19 cellular contexts compared by ENCODE assay signal in the genomic region with DNA sequence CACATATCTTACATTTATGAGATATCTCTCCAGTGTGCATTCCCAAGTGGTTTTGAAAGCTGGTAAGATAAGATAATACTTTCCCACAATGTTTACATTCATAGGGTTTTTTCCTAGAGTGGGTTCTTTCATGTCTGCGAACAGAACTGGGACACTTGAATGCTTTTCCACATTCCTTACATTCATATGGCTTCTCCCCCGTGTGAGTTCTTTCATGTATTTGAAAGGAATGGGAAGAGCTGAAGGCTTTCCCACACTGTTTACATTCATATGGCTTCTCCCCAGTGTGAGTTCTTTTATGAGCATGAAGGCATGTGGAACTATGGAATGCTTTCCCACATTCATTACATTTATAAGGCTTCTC.
DNase-seq lines count a peak whose midpoint lies in the region; ATAC-seq, FAIRE-seq and TF ChIP-seq lines count a peak whose summit lies in the region.
"Had no signal": no experiment of that assay in that cellular context is flagged by ENCODE, and none has a peak within 500 bp of the region (broad histone marks: within the 10 kb centered on the region; RNA-seq: fewer than 3 reads in every experiment).

No MANE protein-coding gene starts in this region.

- H3K9me3 ChIP-seq in HEK293 (ENCODE audit: control insufficient read depth, insufficient read depth, low read depth, low read length) (no peaks in the 10 kb centered on the region), subcutaneous abdominal adipose tissue (ENCODE audit: control insufficient read depth in 5 of 5, low read length in 5 of 5) (peaks cover 38 to 74% (median 51%) of the 10 kb centered on the region in 5 donors)

- no peak for ATAC-seq in HG02981 (IDR thresholded peaks at IDR 0.05; ENCODE audit: unreplicated experiment)
- ATAC-seq: T-helper 17 cell had no signal

- H3K27ac ChIP-seq in HEK293 (ENCODE audit: extremely low read depth, low read depth, low read length), result no peak overlapping the region
- H3K27ac ChIP-seq in subcutaneous abdominal adipose tissue (ENCODE audit: low read depth, low read length), result no peak overlapping the region
- H3K27ac ChIP-seq: SJSA1 had no signal

- TF ChIP-seq CTCF in HEK293 (tag by site-specific recombination; IDR thresholded peaks at IDR 0.05) (no peak), D721Med (IDR thresholded peaks at IDR 0.05; ENCODE audit: insufficient read depth, missing control alignments) (no peak)

- no peak for TF ChIP-seq POLR2A in erythroblast (IDR thresholded peaks at IDR 0.05; ENCODE audit: low read length)

- CTCF ChIA-PET in HEK293 (lab: Yijun Ruan, JAX), result no interaction called here

- no peaks in the 10 kb centered on the region for H3K4me1 ChIP-seq in HEK293 (ENCODE audit: control insufficient read depth, insufficient read depth, low read length)
- peaks cover 0 to 4% (median 0%) of the 10 kb centered on the region in 5 donors for H3K4me1 ChIP-seq in subcutaneous abdominal adipose tissue (ENCODE audit: control insufficient read depth in 5 of 5, insufficient read depth in 5 of 5, low read length in 5 of 5)
- H3K4me1 ChIP-seq: SJSA1 had no signal

- no peak overlapping the region for H3K9ac ChIP-seq in subcutaneous abdominal adipose tissue (ENCODE audit: low read length in 5 of 5)

- peak; percentile 45 for DNase-seq in OCI-M1 (lab: John Stamatoyannopoulos, UW)
- DNase-seq in erythroblast (lab: John Stamatoyannopoulos, UW), result peak; percentile 24 to 32
- no peak for DNase-seq in NCI-H345 treated with DMSO at 0.1 percent for 48 hours (lab: John Stamatoyannopoulos, UW; ENCODE audit: unreplicated experiment)
- DNase-seq in D721Med (ENCODE audit: insufficient read length, low spot score), result no peak
- DNase-seq: GF-D8, MG63, NCI-H1048, NCI-H1436, NCI-H2029 treated with DMSO at 0.1 percent for 48 hours, NCI-H2171 treated with DMSO at 0.1 percent for 48 hours, NCI-H510A, NCI-H774, T-helper 17 cell had no signal

- POLR2A ChIA-PET in HEK293 (lab: Yijun Ruan, JAX), result no interaction called here

- H3K36me3 ChIP-seq in HEK293 (ENCODE audit: control insufficient read depth in 2 of 2, insufficient read depth in 1 of 2, low read length in 2 of 2) (peaks cover 0 to 38% of the 10 kb centered on the region in 2 experiments; a peak in 1 of 3 replicates), subcutaneous abdominal adipose tissue (ENCODE audit: control insufficient read depth in 5 of 5, insufficient read depth in 5 of 5, low read length in 5 of 5) (peaks cover 28 to 46% (median 43%) of the 10 kb centered on the region in 5 donors)

- H3K4me3 ChIP-seq in HEK293 (ENCODE audit: low read depth, low read length) (no peak overlapping the region), subcutaneous abdominal adipose tissue (ENCODE audit: low read depth in 1 of 5, low read length in 5 of 5) (peak overlapping the region; percentile 4 to 62 (median 50))
- H3K4me3 ChIP-seq: MG63, SJSA1 had no signal

- H3K27me3 ChIP-seq in subcutaneous abdominal adipose tissue (ENCODE audit: control insufficient read depth in 5 of 5, insufficient read depth in 4 of 5, low read length in 5 of 5), result no peaks in the 10 kb centered on the region
- H3K27me3 ChIP-seq: MG63, SJSA1 had no signal

- no peak for FAIRE-seq in D721Med (lab: Jason Lieb, UNC)
- FAIRE-seq: GM19239, H1 had no signal

TF ChIP-seq in HEK293, 187 proteins besides CTCF, POLR2A, EP300 and RAD21:
- TF ChIP-seq ZNF274 (IDR thresholded peaks at IDR 0.05; ENCODE audit: low read length), result no peak
- peak; percentile 89; the same call in 1 of the 2 replicates for TF ChIP-seq ZNF274 (tag by site-specific recombination; IDR thresholded peaks at IDR 0.05; ENCODE audit: borderline replicate concordance)
- TF ChIP-seq, protein P1, sequence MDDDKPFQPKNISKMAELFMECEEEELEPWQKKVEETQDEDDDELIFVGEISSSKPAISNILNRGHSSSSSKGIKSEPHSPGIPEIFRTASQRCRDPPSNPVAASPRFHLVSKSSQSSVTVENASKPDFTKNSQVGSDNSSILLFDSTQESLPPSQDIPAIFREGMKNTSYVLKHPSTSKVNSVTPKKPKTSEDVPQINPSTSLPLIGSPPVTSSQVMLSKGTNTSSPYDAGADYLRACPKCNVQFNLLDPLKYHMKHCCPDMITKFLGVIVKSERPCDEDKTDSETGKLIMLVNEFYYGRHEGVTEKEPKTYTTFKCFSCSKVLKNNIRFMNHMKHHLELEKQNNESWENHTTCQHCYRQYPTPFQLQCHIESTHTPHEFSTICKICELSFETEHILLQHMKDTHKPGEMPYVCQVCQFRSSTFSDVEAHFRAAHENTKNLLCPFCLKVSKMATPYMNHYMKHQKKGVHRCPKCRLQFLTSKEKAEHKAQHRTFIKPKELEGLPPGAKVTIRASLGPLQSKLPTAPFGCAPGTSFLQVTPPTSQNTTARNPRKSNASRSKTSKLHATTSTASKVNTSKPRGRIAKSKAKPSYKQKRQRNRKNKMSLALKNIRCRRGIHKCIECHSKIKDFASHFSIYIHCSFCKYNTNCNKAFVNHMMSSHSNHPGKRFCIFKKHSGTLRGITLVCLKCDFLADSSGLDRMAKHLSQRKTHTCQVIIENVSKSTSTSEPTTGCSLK (tag by site-specific recombination; IDR thresholded peaks at IDR 0.05), result no peak
- TF ChIP-seq SETDB1 (IDR thresholded peaks at IDR 0.05; ENCODE audit: insufficient read length, low read length), result peak; percentile 82
- no peak for TF ChIP-seq ZNF610 (tag by site-specific recombination; IDR thresholded peaks at IDR 0.05; ENCODE audit: borderline replicate concordance)
- no peak for TF ChIP-seq ZNF654 (tag by site-specific recombination; IDR thresholded peaks at IDR 0.05; ENCODE audit: low read depth)
- TF ChIP-seq ZBTB17 (tag by site-specific recombination; IDR thresholded peaks at IDR 0.05), result no peak
TF ChIP-seq in HEK293: peak in this region for 2.

Comparison
In these comparisons a context has a peak if more than half of its experiments do, and no peak if none do; other contexts are left out.
1. DNase-seq: peak in OCI-M1 (single experiment) and erythroblast (2 of 2); none in NCI-H345 treated with DMSO at 0.1 percent for 48 hours (single experiment) and D721Med (single experiment).